In the genomic region with DNA sequence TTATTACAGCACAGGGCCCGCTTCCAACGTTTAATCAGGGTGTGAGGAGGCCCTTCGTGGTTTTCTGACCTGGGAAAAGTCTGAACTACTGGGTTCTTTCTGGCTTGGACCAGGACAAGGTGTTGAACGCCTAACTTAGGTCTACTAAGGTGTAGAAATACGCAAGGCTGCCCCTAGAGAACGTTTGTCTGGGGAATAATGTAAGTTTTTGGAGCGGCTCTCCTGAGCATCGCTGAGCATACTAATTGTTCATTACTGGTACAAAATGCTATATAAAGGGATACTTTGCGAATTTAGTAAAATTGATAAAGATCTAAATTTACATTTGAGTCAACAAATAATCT, we compare ENCODE assay signal across 8 cellular contexts. TPM values are rescaled to one million over a fixed set of nuclear protein-coding genes. Genes with fewer than 3 reads are reported as not detected.
A peak's percentile ranks its signal among the peaks of the same experiment; 100 is the strongest.
DNase-seq lines count a peak whose midpoint lies in the region; ATAC-seq, FAIRE-seq and TF ChIP-seq lines count a peak whose summit lies in the region.

No MANE protein-coding gene starts in this region.

- ATAC-seq in HG03280 (IDR thresholded peaks at IDR 0.05; ENCODE audit: unreplicated experiment) = peak; percentile 13
- no peak for ATAC-seq in GM19397 (IDR thresholded peaks at IDR 0.05; ENCODE audit: unreplicated experiment)

- H3K27me3 Mint-ChIP-seq in nephron (ENCODE audit: low read depth) = peaks cover 7% of the 10 kb centered on the region

- peaks cover 15% of the 10 kb centered on the region for H3K36me3 Mint-ChIP-seq in nephron (ENCODE audit: low read depth)

- H3K36me3 ChIP-seq in GM06990 (ENCODE audit: control insufficient read depth, insufficient read depth, low read length) (peaks cover 3% of the 10 kb centered on the region), bronchial epithelial cell (ENCODE audit: control insufficient read depth, insufficient read depth, low read length) (no peaks in the 10 kb centered on the region)

- H3K9me3 Mint-ChIP-seq in nephron = no peaks in the 10 kb centered on the region

- TF ChIP-seq CTCF in GM06990 (IDR thresholded peaks at IDR 0.05; ENCODE audit: insufficient read depth, low read length, poor library complexity, severe bottlenecking) (peak; percentile 2), bronchial epithelial cell (IDR thresholded peaks at IDR 0.05; ENCODE audit: insufficient read depth, low read length, severe bottlenecking) (no peak), nephron (IDR thresholded peaks at IDR 0.05; ENCODE audit: unreplicated experiment in 3 of 3) (no peak)

- H3K27me3 ChIP-seq in GM06990 (replicated peaks; ENCODE audit: control insufficient read depth, insufficient read depth, low read length) (no peaks in the 10 kb centered on the region), bronchial epithelial cell (ENCODE audit: control insufficient read depth, insufficient read depth, low read length) (no peaks in the 10 kb centered on the region)

- H3K4me3 ChIP-seq in GM06990 (replicated peaks; ENCODE audit: low read depth, low read length) (peak overlapping the region; percentile 89), bronchial epithelial cell (ENCODE audit: low read depth, low read length) (peak overlapping the region; percentile 79)

- FAIRE-seq in bronchial epithelial cell (lab: Jason Lieb, UNC) = no peak

- peak overlapping the region in 2 of 3 experiments; percentile 70 to 84 for H3K27ac Mint-ChIP-seq in nephron

- DNase-seq in GM06990 (ENCODE audit: extremely low read depth, insufficient read length) = no peak
- no peak for DNase-seq in bronchial epithelial cell (ENCODE audit: low read depth)
- DNase-seq in NCI-H510A treated with DMSO at 0.1 percent for 48 hours (lab: John Stamatoyannopoulos, UW) = no peak
- no peak for DNase-seq in kidney tubule cell (ENCODE audit: low spot score)
- DNase-seq in stimulated activated CD4-positive, alpha-beta T cell treated with anti-CD3 and anti-CD28 coated beads, Interleukin-4, amount 100 ng/mL, for 24 hours = no peak

- H3K4me3 Mint-ChIP-seq in nephron = peak overlapping the region; percentile 87 to 92 (median 91)

- H3K4me1 Mint-ChIP-seq in nephron = peaks cover 29% of the 10 kb centered on the region

RNA-seq across cellular contexts. Expression of a gene that starts 32.4 kb away (rescaled TPM):
- total RNA-seq in bronchial epithelial cell = 172 and 233 TPM in 2 replicates
